In genomic region chr1:226121587-226122400, GRCh38 we compare ENCODE assay signal across 8 cellular contexts. TPM values are rescaled to one million over a fixed set of nuclear protein-coding genes. Genes with fewer than 3 reads are reported as not detected.
A peak's percentile ranks its signal among the peaks of the same experiment; 100 is the strongest.
DNase-seq lines count a peak whose midpoint lies in the region; ATAC-seq and TF ChIP-seq lines count a peak whose summit lies in the region.

No MANE protein-coding gene starts in this region.

- H3K27me3 Mint-ChIP-seq in activated T-helper 2 cell treated with anti-CD3 and anti-CD28 coated beads, Interferon-gamma antibody, Interleukin-2, Interleukin-4, amounts not matched to agents 10 μg/mL and 5 μg/mL and 100 μg/mL, durations not matched to agents 14 hours and 24 hours and 36 hours (ENCODE audit: low read depth) = peaks cover 13% of the 10 kb centered on the region
- no peaks in the 10 kb centered on the region for H3K27me3 Mint-ChIP-seq in osteocyte (ENCODE audit: unreplicated experiment)
- no peaks in the 10 kb centered on the region for H3K27me3 Mint-ChIP-seq in type B pancreatic cell

- H3K36me3 Mint-ChIP-seq in activated T-helper 2 cell treated with anti-CD3 and anti-CD28 coated beads, Interferon-gamma antibody, Interleukin-2, Interleukin-4, amounts not matched to agents 10 μg/mL and 5 μg/mL and 100 μg/mL, durations not matched to agents 14 hours and 24 hours and 36 hours (ENCODE audit: low read depth) = no peaks in the 10 kb centered on the region
- H3K36me3 Mint-ChIP-seq in osteocyte (ENCODE audit: unreplicated experiment) (no peaks in the 10 kb centered on the region), type B pancreatic cell (no peaks in the 10 kb centered on the region)

- H3K9ac ChIP-seq in HUES64 (ENCODE audit: low read depth, low read length) = peak overlapping the region; percentile 97

- intact Hi-C loops in activated T-helper 2 cell treated with anti-CD3 and anti-CD28 coated beads, Interferon-gamma antibody, Interleukin-2, Interleukin-4, amounts not matched to agents 10 μg/mL and 5 μg/mL and 100 μg/mL, durations not matched to agents 14 hours and 24 hours and 36 hours (cut with micrococcal nuclease) = loop anchor here (1.0 to 10.0 kb wide), 5 partner anchors 11 to 283 kb away; partner anchors contain the start of gene PARP1

- under 1% methylated on average over 104 of the region's 104 CpGs for WGBS in HUES64

- TF ChIP-seq CTCF in Peyer's patch (IDR thresholded peaks at IDR 0.05) (peak; percentile 74 to 97 (median 95)), osteocyte (IDR thresholded peaks at IDR 0.05) (peak; percentile 87), type B pancreatic cell (conservative IDR thresholded peaks at IDR 0.05) (peak; percentile 96)

- peak overlapping the region; percentile 81 for H3K4me3 Mint-ChIP-seq in activated T-helper 2 cell treated with anti-CD3 and anti-CD28 coated beads, Interferon-gamma antibody, Interleukin-2, Interleukin-4, amounts not matched to agents 10 μg/mL and 5 μg/mL and 100 μg/mL, durations not matched to agents 14 hours and 24 hours and 36 hours (ENCODE audit: low read depth)
- H3K4me3 Mint-ChIP-seq in osteocyte (ENCODE audit: unreplicated experiment) = peak overlapping the region; percentile 71
- H3K4me3 Mint-ChIP-seq in type B pancreatic cell = peak overlapping the region; percentile 88

- H3K27ac Mint-ChIP-seq in activated T-helper 2 cell treated with anti-CD3 and anti-CD28 coated beads, Interferon-gamma antibody, Interleukin-2, Interleukin-4, amounts not matched to agents 10 μg/mL and 5 μg/mL and 100 μg/mL, durations not matched to agents 14 hours and 24 hours and 36 hours = no peak overlapping the region
- H3K27ac Mint-ChIP-seq in osteocyte (ENCODE audit: unreplicated experiment) = no peak overlapping the region
- H3K27ac Mint-ChIP-seq in type B pancreatic cell = no peak overlapping the region

- peak; percentile 65 for ATAC-seq in GM21423 (IDR thresholded peaks at IDR 0.05; ENCODE audit: unreplicated experiment)

- H3K27ac ChIP-seq in HUES64 (ENCODE audit: low read depth, low read length) = peak overlapping the region; percentile 99
- H3K27ac ChIP-seq in Peyer's patch = peak overlapping the region; percentile 95 to 99 (median 98)

- H3K9me3 ChIP-seq in HUES64 (ENCODE audit: insufficient read depth, low read depth, low read length) = no peaks in the 10 kb centered on the region
- no peaks in the 10 kb centered on the region for H3K9me3 ChIP-seq in Peyer's patch

- H3K4me1 Mint-ChIP-seq in activated T-helper 2 cell treated with anti-CD3 and anti-CD28 coated beads, Interferon-gamma antibody, Interleukin-2, Interleukin-4, amounts not matched to agents 10 μg/mL and 5 μg/mL and 100 μg/mL, durations not matched to agents 14 hours and 24 hours and 36 hours (ENCODE audit: low read depth) = peaks cover 27% of the 10 kb centered on the region
- H3K4me1 Mint-ChIP-seq in osteocyte (ENCODE audit: unreplicated experiment) = peaks cover 10% of the 10 kb centered on the region
- peaks cover 35% of the 10 kb centered on the region for H3K4me1 Mint-ChIP-seq in type B pancreatic cell (ENCODE audit: unreplicated experiment)

- H3K4me3 ChIP-seq in HUES64 (ENCODE audit: low read length) (peak overlapping the region; percentile 80), Peyer's patch (peak overlapping the region; percentile 76 to 89 (median 80))

- H3K9me3 Mint-ChIP-seq in activated T-helper 2 cell treated with anti-CD3 and anti-CD28 coated beads, Interferon-gamma antibody, Interleukin-2, Interleukin-4, amounts not matched to agents 10 μg/mL and 5 μg/mL and 100 μg/mL, durations not matched to agents 14 hours and 24 hours and 36 hours = no peaks in the 10 kb centered on the region
- H3K9me3 Mint-ChIP-seq in osteocyte (ENCODE audit: unreplicated experiment) = no peaks in the 10 kb centered on the region
- no peaks in the 10 kb centered on the region for H3K9me3 Mint-ChIP-seq in type B pancreatic cell

- peaks cover 16% of the 10 kb centered on the region for H3K4me1 ChIP-seq in HUES64 (ENCODE audit: insufficient read depth, low read length)
- peaks cover 0 to 36% (median 12%) of the 10 kb centered on the region in 4 donors for H3K4me1 ChIP-seq in Peyer's patch

- peak in 1 of 2 donors; percentile 24 for TF ChIP-seq POLR2A in Peyer's patch (IDR thresholded peaks at IDR 0.05)

- peaks cover 18% of the 10 kb centered on the region for H3K27me3 ChIP-seq in HUES64 (ENCODE audit: insufficient read depth, low read length)
- no peaks in the 10 kb centered on the region for H3K27me3 ChIP-seq in Peyer's patch

- DNase-seq in DMS53 treated with DMSO at 0.1 percent for 48 hours (lab: John Stamatoyannopoulos, UW; ENCODE audit: unreplicated experiment) (peak; percentile 47), Peyer's patch (peak; percentile 87 to 91 (median 87)), globus pallidus (ENCODE audit: low spot score) (peak; percentile 41), osteocyte (ENCODE audit: extremely low spot score, unreplicated experiment) (peak; percentile 89), type B pancreatic cell (ENCODE audit: extremely low spot score, unreplicated experiment) (peak; percentile 83)
- peak; percentile 77 for DNase-seq in activated T-helper 2 cell treated with anti-CD3 and anti-CD28 coated beads, Interferon-gamma antibody, Interleukin-2, Interleukin-4, amounts not matched to agents 10 μg/mL and 5 μg/mL and 100 μg/mL, durations not matched to agents 14 hours and 24 hours and 36 hours (ENCODE audit: low spot score)

- H3K36me3 ChIP-seq in HUES64 (ENCODE audit: insufficient read depth, low read length) (no peaks in the 10 kb centered on the region), Peyer's patch (no peaks in the 10 kb centered on the region)

RNA-seq across cellular contexts. Expression of gene H3-3A, which starts 59.3 kb away (rescaled TPM):
- polyA plus RNA-seq in HUES64 (2013, experiment 1 of 2) = 1,082 TPM
- polyA plus RNA-seq in HUES64 (2013, experiment 2 of 2) = 1,153 TPM
- total RNA-seq in Peyer's patch (100 to 1,000 TPM; 202 to 340 (median 291) TPM), osteocyte (505 and 524 TPM in 2 replicates), type B pancreatic cell (ENCODE audit: low replicate concordance) (684 and 873 TPM in 2 replicates)
- 437 and 443 TPM in 2 replicates for total RNA-seq in activated T-helper 2 cell treated with anti-CD3 and anti-CD28 coated beads, Interferon-gamma antibody, Interleukin-2, Interleukin-4, amounts not matched to agents 10 μg/mL and 5 μg/mL and 100 μg/mL, durations not matched to agents 14 hours and 24 hours and 36 hours

Comparison
In these comparisons a context has a peak if more than half of its experiments do, and no peak if none do; other contexts are left out.
1. Peak in every context shown above with its lines: DNase-seq, ATAC-seq, H3K4me3 ChIP-seq and H3K27ac ChIP-seq.